In genomic region chr7:77542399-77542798, GRCh38 we compare ENCODE assay signal across 16 cellular contexts. TPM values are rescaled to one million over a fixed set of nuclear protein-coding genes. Genes with fewer than 3 reads are reported as not detected.
A peak's percentile ranks its signal among the peaks of the same experiment; 100 is the strongest.
DNase-seq lines count a peak whose midpoint lies in the region; ATAC-seq, FAIRE-seq and TF ChIP-seq lines count a peak whose summit lies in the region.
"Had no signal": no experiment of that assay in that cellular context is flagged by ENCODE, and none has a peak within 500 bp of the region (broad histone marks: within the 10 kb centered on the region; RNA-seq: fewer than 3 reads in every experiment).

No MANE protein-coding gene starts in this region.

- H3K9ac ChIP-seq in GM23248: no peak overlapping the region
- no peak overlapping the region for H3K9ac ChIP-seq in keratinocyte (ENCODE audit: control insufficient read depth, extremely low read depth, insufficient read depth, low read length)
- H3K9ac ChIP-seq: BLaER1 had no signal

- H4K20me1 ChIP-seq in GM23248 (ENCODE audit: insufficient read depth) (peaks cover 32% of the 10 kb centered on the region), keratinocyte (ENCODE audit: control insufficient read depth, extremely low read depth, insufficient read depth, low read length) (peaks cover 20% of the 10 kb centered on the region)

- H3K9me3 ChIP-seq in GM23248 (ENCODE audit: low read depth): no peaks in the 10 kb centered on the region
- H3K9me3 ChIP-seq in keratinocyte (ENCODE audit: control insufficient read depth, low read depth, low read length): no peaks in the 10 kb centered on the region
- H3K9me3 ChIP-seq: BLaER1, psoas muscle, SJCRH30 had no signal

- DNase-seq in AG10803 (ENCODE audit: low read depth) (peak; percentile 47), GM23248 (peak; percentile 64), amniotic epithelial cell (ENCODE audit: low read depth) (peak; percentile 55), keratinocyte (ENCODE audit: low read depth, low spot score) (no peak), 8988T (no peak), islet precursor cell (no peak)
- DNase-seq: GDM1, midbrain, NCI-H1105 treated with DMSO at 0.1 percent for 48 hours, psoas muscle, SJCRH30 had no signal

- in situ Hi-C loops in GM23248 (cut with MboI): no loop called here

- H3K27me3 ChIP-seq in GM23248 (replicated peaks; ENCODE audit: insufficient read depth) (no peaks in the 10 kb centered on the region), keratinocyte (ENCODE audit: control insufficient read depth, extremely low read depth, insufficient read depth, low read length) (no peaks in the 10 kb centered on the region)
- H3K27me3 ChIP-seq: BLaER1, SJCRH30 had no signal

- H3K4me2 ChIP-seq in GM23248 (ENCODE audit: unreplicated experiment) (peak overlapping the region; percentile 49), keratinocyte (ENCODE audit: control insufficient read depth, extremely low read depth, insufficient read depth, low read depth, low read length) (peak overlapping the region; percentile 45)
- H3K4me2 ChIP-seq: BLaER1 had no signal

- H3K36me3 ChIP-seq in GM23248 (ENCODE audit: low read depth): 0 out of 2 replicates have a peak, but pooled peaks cover 5% of the 10 kb centered on the region
- H3K36me3 ChIP-seq in keratinocyte (ENCODE audit: control insufficient read depth in 2 of 2, extremely low read depth in 1 of 2, insufficient read depth in 2 of 2, low read length in 2 of 2): peaks cover 0 to 2% of the 10 kb centered on the region in 2 experiments
- H3K36me3 ChIP-seq: BLaER1 had no signal

- H3K79me2 ChIP-seq in GM23248 (ENCODE audit: insufficient read depth): peaks cover 98% of the 10 kb centered on the region
- peaks cover 96% of the 10 kb centered on the region for H3K79me2 ChIP-seq in keratinocyte (ENCODE audit: control insufficient read depth, insufficient read depth, low read length)

- peaks cover 4% of the 10 kb centered on the region for H3K9me1 ChIP-seq in keratinocyte (ENCODE audit: control insufficient read depth, extremely low read depth, insufficient read depth, low read length)

- 10 to 12% methylated on average over 1 of the region's 1 CpG for WGBS in GM23248 (ENCODE audit: low coverage in 1 of 2, low lambda C conversion rate in 2 of 2, missing lambda C conversion rate in 2 of 2), 2 experiments

- H3K27ac ChIP-seq in GM23248 (peak overlapping the region; percentile 58), keratinocyte (ENCODE audit: control insufficient read depth, insufficient read depth, low read length) (peak overlapping the region; percentile 24)
- H3K27ac ChIP-seq: BLaER1, psoas muscle, SJCRH30, VCaP had no signal

- ATAC-seq in HG02798 (IDR thresholded peaks at IDR 0.05; ENCODE audit: poor library complexity, unreplicated experiment) (no peak), GM21619 (IDR thresholded peaks at IDR 0.05; ENCODE audit: unreplicated experiment) (no peak)
- ATAC-seq: psoas muscle had no signal

- FAIRE-seq in keratinocyte (lab: Jason Lieb, UNC): no peak
- FAIRE-seq: endothelial cell of umbilical vein had no signal

- H2AFZ ChIP-seq in GM23248: no peak overlapping the region
- H2AFZ ChIP-seq in keratinocyte (ENCODE audit: control insufficient read depth, low read length): no peak overlapping the region

- no peak overlapping the region for H3K4me3 ChIP-seq in AG10803 (ENCODE audit: low read length)
- peak overlapping the region; percentile 31 for H3K4me3 ChIP-seq in GM23248
- H3K4me3 ChIP-seq in keratinocyte (ENCODE audit: control insufficient read depth in 2 of 3, extremely low read depth in 1 of 3, insufficient read depth in 2 of 3, low read depth in 1 of 3, low read length in 3 of 3): no peak overlapping the region
- H3K4me3 ChIP-seq: BLaER1, psoas muscle, SJCRH30 had no signal

- peaks cover 59% of the 10 kb centered on the region for H3F3A ChIP-seq in GM23248 (ENCODE audit: insufficient read depth)

- TF ChIP-seq CTCF in AG10803 (conservative IDR thresholded peaks at IDR 0.05; ENCODE audit: low read length) (no peak), keratinocyte (optimal IDR thresholded peaks at IDR 0.05 in 1 of 3, IDR thresholded peaks at IDR 0.05 in 1 of 3, conservative IDR thresholded peaks at IDR 0.05 in 1 of 3; ENCODE audit: extremely low read depth in 1 of 3, insufficient read depth in 2 of 3, low read length in 3 of 3) (no peak)

- no peaks in the 10 kb centered on the region for H3K9me2 ChIP-seq in GM23248 (ENCODE audit: insufficient read depth)

- H3K4me1 ChIP-seq in GM23248 (ENCODE audit: insufficient read depth) (peaks cover 49% of the 10 kb centered on the region), keratinocyte (ENCODE audit: control insufficient read depth, extremely low read depth, insufficient read depth, low read length) (peaks cover 40% of the 10 kb centered on the region)
- H3K4me1 ChIP-seq: SJCRH30 had no signal

- dilution Hi-C loops in keratinocyte (cut with MboI; ENCODE audit: extremely low pct_ligation_motif_present, low sequenced_read_pairs): no loop called here

RNA-seq across cellular contexts. Expression of gene PTPN12, which starts 5.3 kb away (rescaled TPM):
- 24.9 and 25.6 TPM in 2 replicates for total RNA-seq in GM23248 (2014; rRNA removed; shearing (Covaris generic))
- polyA plus RNA-seq in GM23248 (2016; fragmentation: Nextera tagmentation; extraction: Ambion mirVana) (18.7 and 21.7 TPM in 2 replicates), keratinocyte (46.9 to 61.1 TPM (median 53.1 TPM) in 3 replicates)
- 136 TPM for polyA plus RNA-seq in keratinocyte (2011; ENCODE audit: low read depth)
- 36.6 and 72.4 TPM in 2 replicates for polyA plus RNA-seq in keratinocyte (2011; cell fraction: cytosol; rRNA removed)
- 80.9 and 83.7 TPM in 2 replicates for polyA plus RNA-seq in keratinocyte (2011; cell fraction: nucleus; rRNA removed)
- 52.7 and 58.2 TPM in 2 replicates for polyA plus RNA-seq in keratinocyte (2012; ENCODE audit: low replicate concordance)
- 33.2 to 101 TPM (median 77.0 TPM) in 3 replicates for polyA minus RNA-seq in keratinocyte
- 23.8 TPM for polyA minus RNA-seq in keratinocyte (2011; cell fraction: cytosol; rRNA and poly(A)+ RNA removed)
- 47.2 and 112 TPM in 2 replicates for polyA minus RNA-seq in keratinocyte (2011; cell fraction: nucleus; rRNA and poly(A)+ RNA removed)

Comparison
In these comparisons a context has a peak if more than half of its experiments do, and no peak if none do; other contexts are left out.
1. DNase-seq: peak in AG10803 (single experiment), GM23248 (single experiment) and amniotic epithelial cell (single experiment); none in keratinocyte (single experiment), 8988T (single experiment) and islet precursor cell (single experiment).